ENCODE assay signal across 10 cellular contexts in the genomic region with DNA sequence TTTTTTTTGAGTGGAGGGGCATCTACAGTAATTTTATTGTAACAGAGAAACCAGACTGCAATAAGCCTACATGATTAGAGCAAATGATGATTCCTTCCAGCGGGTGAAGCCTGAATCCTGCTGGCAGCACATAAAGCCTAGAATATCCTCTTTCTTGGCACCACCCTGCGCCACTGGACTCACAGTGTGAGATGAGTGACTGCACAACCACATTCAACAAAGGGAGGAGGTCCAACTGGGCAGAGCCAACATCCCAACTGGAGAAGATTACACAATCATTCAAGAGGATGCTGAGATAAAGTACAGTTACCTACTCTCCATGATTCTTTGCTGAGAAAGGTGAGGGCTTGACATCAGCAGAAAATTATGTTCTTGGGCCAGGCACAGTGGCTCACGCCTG.
"Had no signal": no experiment of that assay in that cellular context is flagged by ENCODE, and none has a peak within 500 bp of the region (broad histone marks: within the 10 kb centered on the region; RNA-seq: fewer than 3 reads in every experiment).

No MANE protein-coding gene starts in this region.

- H3K9me3 ChIP-seq: HAP-1 had no signal

- H3K4me3 Mint-ChIP-seq: HFFc6 had no signal

- H3K27ac Mint-ChIP-seq: HFFc6 had no signal

- H3K4me2 ChIP-seq: KMS-11 had no signal

- DNase-seq: GM23248, GOT3, H7, HFFc6, Karpas-422, KBM-7 had no signal

- H3K9ac ChIP-seq: GM23248, KMS-11 had no signal

- H3K27ac ChIP-seq: GM23248, HL-60, KMS-11 had no signal

- H2AFZ ChIP-seq: GM23248 had no signal

- ATAC-seq: HCT116 had no signal

- H3K4me3 ChIP-seq: GM23248, HAP-1 had no signal

- H3K4me1 ChIP-seq: HAP-1 had no signal

- H3K36me3 ChIP-seq: HAP-1 had no signal
